Comparison of ENCODE assay signal across 8 cellular contexts in genomic region chr11:65329944-65330403, GRCh38. TPM values are rescaled to one million over a fixed set of nuclear protein-coding genes. Genes with fewer than 3 reads are reported as not detected.
DNase-seq lines count a peak whose midpoint lies in the region; ATAC-seq and TF ChIP-seq lines count a peak whose summit lies in the region.

No MANE protein-coding gene starts in this region.

- no peaks in the 10 kb centered on the region for H3K36me3 ChIP-seq in SJCRH30
- H3K36me3 ChIP-seq in parathyroid adenoma (ENCODE audit: control insufficient read depth, insufficient read depth, low read length) = no peaks in the 10 kb centered on the region
- H3K36me3 ChIP-seq in tibial nerve = no peaks in the 10 kb centered on the region

- TF ChIP-seq POLR2A in tibial nerve (IDR thresholded peaks at IDR 0.05) = no peak

- H3K9ac ChIP-seq in parathyroid adenoma = no peak overlapping the region

- no peak overlapping the region for H3K4me2 ChIP-seq in parathyroid adenoma (ENCODE audit: low read length)

- peak in 1 of 2 donors; percentile 62 for TF ChIP-seq EP300 in tibial nerve (IDR thresholded peaks at IDR 0.05)

- H3K4me3 ChIP-seq in SJCRH30 (peak overlapping the region; percentile 29), parathyroid adenoma (ENCODE audit: low read depth, low read length) (no peak overlapping the region), tibial nerve (no peak overlapping the region)

- H3K27ac ChIP-seq in SJCRH30 (no peak overlapping the region), parathyroid adenoma (no peak overlapping the region), tibial nerve (peak overlapping the region in 3 of 4 donors; percentile 23 to 56 (median 25))

- no peak for ATAC-seq in HG03565 (IDR thresholded peaks at IDR 0.05; ENCODE audit: unreplicated experiment)

- DNase-seq in DMS79 treated with DMSO at 0.1 percent for 48 hours (lab: John Stamatoyannopoulos, UW) = peak; percentile 80
- peak; percentile 83 for DNase-seq in MV-4-11 (lab: John Stamatoyannopoulos, UW)
- DNase-seq in SJCRH30 = peak; percentile 84 to 96
- peak; percentile 29 to 72 (median 65) for DNase-seq in activated naive CD4-positive, alpha-beta T cell (lab: John Stamatoyannopoulos, UW)
- peak; percentile 96 for DNase-seq in glomerular endothelial cell (ENCODE audit: extremely low read depth, low read depth, low spot score)
- DNase-seq in tibial nerve (ENCODE audit: low spot score in 2 of 2) = peak; percentile 87 to 99

- TF ChIP-seq CTCF in parathyroid adenoma (IDR thresholded peaks at IDR 0.05) = peak; percentile 71
- TF ChIP-seq CTCF in tibial nerve (IDR thresholded peaks at IDR 0.05) = peak; percentile 68 to 87 (median 70)

- H3K4me1 ChIP-seq in SJCRH30 (no peaks in the 10 kb centered on the region), parathyroid adenoma (no peaks in the 10 kb centered on the region), tibial nerve (peaks cover 2 to 20% (median 8%) of the 10 kb centered on the region in 4 donors)

- H3K9me3 ChIP-seq in SJCRH30 (replicated peaks) (no peaks in the 10 kb centered on the region), parathyroid adenoma (ENCODE audit: control insufficient read depth, low read length) (no peaks in the 10 kb centered on the region), tibial nerve (no peaks in the 10 kb centered on the region)

- whole genome bisulfite sequencing in tibial nerve, 2 donors = 4 to 8% methylated on average over 13 of the region's 13 CpGs

- H3K79me2 ChIP-seq in parathyroid adenoma = peaks cover 12% of the 10 kb centered on the region

- H3K27me3 ChIP-seq in SJCRH30 (no peaks in the 10 kb centered on the region), parathyroid adenoma (ENCODE audit: control insufficient read depth, insufficient read depth, low read length) (no peaks in the 10 kb centered on the region), tibial nerve (no peaks in the 10 kb centered on the region)

- H2AFZ ChIP-seq in parathyroid adenoma = peak overlapping the region; percentile 82

RNA-seq across cellular contexts. Expression of gene DPF2, which starts 3.7 kb away (rescaled TPM):
- total RNA-seq in SJCRH30 (2014; rRNA removed; shearing (Covaris generic)) = 33.0 and 38.0 TPM in 2 replicates
- total RNA-seq in glomerular endothelial cell = 40.9 and 52.2 TPM in 2 replicates
- 10 to 100 TPM; 44.7 to 47.6 (median 46.2) TPM for total RNA-seq in tibial nerve

RNA-seq across cellular contexts. Expression of gene CDC42EP2, which starts 15.3 kb away (rescaled TPM):
- total RNA-seq in SJCRH30 (2014; rRNA removed; shearing (Covaris generic)) = 5.6 and 6.0 TPM in 2 replicates
- total RNA-seq in glomerular endothelial cell (48.0 and 56.5 TPM in 2 replicates), tibial nerve (10 to 100 TPM; 10.4 to 39.6 (median 24.9) TPM)

RNA-seq across cellular contexts. Expression of gene TIGD3, which starts 24.6 kb away (rescaled TPM):
- total RNA-seq in SJCRH30 (2014; rRNA removed; shearing (Covaris generic)) = 0.53 and 0.71 TPM in 2 replicates
- total RNA-seq in glomerular endothelial cell (0.41 TPM in 1 of 2 replicates, not detected in the other), tibial nerve (under 1 TPM in 2 of 4 donors, not detected in 2; 0.30 to 0.59 TPM)

RNA-seq across cellular contexts. Expression of gene SLC25A45, which starts 52.5 kb away (rescaled TPM):
- 1.1 and 1.3 TPM in 2 replicates for total RNA-seq in SJCRH30 (2014; rRNA removed; shearing (Covaris generic))
- 2.0 and 3.5 TPM in 2 replicates for total RNA-seq in glomerular endothelial cell
- total RNA-seq in tibial nerve = 10 to 100 TPM in 2 of 4 donors, 1 to 10 TPM in 2; 1.8 to 22.5 (median 8.5) TPM

RNA-seq across cellular contexts. Expression of gene FRMD8, which starts 56.5 kb away (rescaled TPM):
- total RNA-seq in SJCRH30 (2014; rRNA removed; shearing (Covaris generic)) = 21.0 and 22.2 TPM in 2 replicates
- 120 and 121 TPM in 2 replicates for total RNA-seq in glomerular endothelial cell
- total RNA-seq in tibial nerve = 100 to 1,000 TPM in 3 of 4 donors, 10 to 100 TPM in 1; 96.5 to 226 (median 128) TPM

Comparison
In these comparisons a context has a peak if more than half of its experiments do, and no peak if none do; other contexts are left out.
1. H3K27ac ChIP-seq: peak in tibial nerve (3 of 4); none in SJCRH30 (single experiment) and parathyroid adenoma (single experiment).
2. Peak in every context shown above with its lines, with median percentiles within 50 percentile points of each other: DNase-seq.